In genomic region chr4:37687175-37687525, GRCh38 we compare ENCODE assay signal across 8 cellular contexts. TPM values are rescaled to one million over a fixed set of nuclear protein-coding genes. Genes with fewer than 3 reads are reported as not detected.
DNase-seq lines count a peak whose midpoint lies in the region; ATAC-seq, FAIRE-seq and TF ChIP-seq lines count a peak whose summit lies in the region.

No MANE protein-coding gene starts in this region.

- no peaks in the 10 kb centered on the region for H3K27me3 ChIP-seq in GM23248 (replicated peaks; ENCODE audit: insufficient read depth)
- no peaks in the 10 kb centered on the region for H3K27me3 ChIP-seq in endothelial cell of umbilical vein (ENCODE audit: control insufficient read depth in 2 of 2, insufficient read depth in 2 of 2, low read length in 2 of 2)
- no peaks in the 10 kb centered on the region for H3K27me3 ChIP-seq in psoas muscle (ENCODE audit: insufficient read depth in 3 of 3, low read length in 2 of 3)

- H3K9ac ChIP-seq in GM23248 (peak overlapping the region; percentile 80), endothelial cell of umbilical vein (replicated peaks; ENCODE audit: extremely low read depth, insufficient read depth, low read length) (peak overlapping the region; percentile 51)

- H3K4me1 ChIP-seq in GM23248 (ENCODE audit: insufficient read depth) (peaks cover 10% of the 10 kb centered on the region), endothelial cell of umbilical vein (ENCODE audit: control insufficient read depth, extremely low read depth, insufficient read depth, low read length) (peaks cover 24% of the 10 kb centered on the region), psoas muscle (peaks cover 29% of the 10 kb centered on the region)

- H3K4me3 ChIP-seq in GM23248 (peak overlapping the region; percentile 80), endothelial cell of umbilical vein (replicated peaks in 1 of 3; ENCODE audit: insufficient read depth in 1 of 3, low read depth in 1 of 3, low read length in 3 of 3) (peak overlapping the region in 2 of 3 experiments; percentile 57 to 59), psoas muscle (peak overlapping the region; percentile 98)

- DNase-seq in GM23248: no peak
- DNase-seq in OCI-M2 (lab: John Stamatoyannopoulos, UW; ENCODE audit: unreplicated experiment): peak; percentile 46
- DNase-seq in endothelial cell of umbilical vein (ENCODE audit: low read depth, low spot score): no peak
- no peak for DNase-seq in psoas muscle
- no peak for DNase-seq in NCI-H1092 treated with DMSO at 0.1 percent for 48 hours (lab: John Stamatoyannopoulos, UW)
- no peak for DNase-seq in glomerular visceral epithelial cell (ENCODE audit: extremely low spot score)
- no peak for DNase-seq in SIG-M5 (lab: John Stamatoyannopoulos, UW)
- DNase-seq in NCI-H1436 treated with DMSO at 0.1 percent for 48 hours (lab: John Stamatoyannopoulos, UW): no peak

- in situ Hi-C loops in GM23248 (cut with MboI): no loop called here

- peaks cover 2% of the 10 kb centered on the region for H3K9me1 ChIP-seq in endothelial cell of umbilical vein (replicated peaks; ENCODE audit: control insufficient read depth, extremely low read depth, insufficient read depth, low read length)

- H3K79me2 ChIP-seq in GM23248 (ENCODE audit: insufficient read depth) (peaks cover 29% of the 10 kb centered on the region), endothelial cell of umbilical vein (ENCODE audit: control insufficient read depth, insufficient read depth, low read length) (peaks cover 36% of the 10 kb centered on the region)

- H3K36me3 ChIP-seq in GM23248 (ENCODE audit: low read depth): no peaks in the 10 kb centered on the region
- H3K36me3 ChIP-seq in endothelial cell of umbilical vein (ENCODE audit: control insufficient read depth in 2 of 2, extremely low read depth in 1 of 2, insufficient read depth in 2 of 2, low read length in 2 of 2): no peaks in the 10 kb centered on the region
- H3K36me3 ChIP-seq in psoas muscle (ENCODE audit: insufficient read depth in 1 of 2, low read depth in 1 of 2): no peaks in the 10 kb centered on the region

- TF ChIP-seq POLR2A in endothelial cell of umbilical vein (IDR thresholded peaks at IDR 0.05; ENCODE audit: low read depth, low read length): no peak

- dilution Hi-C loops in endothelial cell of umbilical vein (cut with MboI; ENCODE audit: extremely low pct_ligation_motif_present, low sequenced_read_pairs): no loop called here

- BruUV-seq in endothelial cell of umbilical vein (replicated peaks; lab: Mats Ljungman, UMichigan): no TSS peak

- peak overlapping the region; percentile 70 for H3K27ac ChIP-seq in GM23248
- peak overlapping the region; percentile 46 for H3K27ac ChIP-seq in endothelial cell of umbilical vein (ENCODE audit: insufficient read depth, low read depth, low read length)
- H3K27ac ChIP-seq in psoas muscle: peak overlapping the region; percentile 99

- 52 to 57% methylated on average over 9 of the region's 9 CpGs for WGBS in GM23248 (ENCODE audit: low coverage in 1 of 2, low lambda C conversion rate in 2 of 2, missing lambda C conversion rate in 2 of 2), 2 experiments
- 39 to 44% (median 40%) methylated on average over 9 of the region's 9 CpGs for WGBS in psoas muscle, 3 donors

- no peaks in the 10 kb centered on the region for H3K9me3 ChIP-seq in GM23248 (ENCODE audit: low read depth)
- H3K9me3 ChIP-seq in endothelial cell of umbilical vein (replicated peaks; ENCODE audit: control insufficient read depth, insufficient read depth, low read length): no peaks in the 10 kb centered on the region
- H3K9me3 ChIP-seq in psoas muscle: no peaks in the 10 kb centered on the region

- ATAC-seq in psoas muscle: no peak

- H4K20me1 ChIP-seq in GM23248 (ENCODE audit: insufficient read depth) (no peaks in the 10 kb centered on the region), endothelial cell of umbilical vein (replicated peaks; ENCODE audit: control insufficient read depth, extremely low read depth, insufficient read depth, low read length) (peaks cover 3% of the 10 kb centered on the region)

- intact Hi-C loops in endothelial cell of umbilical vein (cut with micrococcal nuclease): loop anchor here (5.0 kb wide), 1 partner anchor 290 kb away; no protein-coding TSS in a partner anchor
- intact Hi-C loops in psoas muscle (cut with DNase I): loop anchor here (5.0 kb wide), 1 partner anchor 60 kb away; no protein-coding TSS in a partner anchor

- CTCF ChIA-PET in endothelial cell of umbilical vein (lab: Charles Lee): interaction anchor here (1.0 to 1.4 kb wide), 4 partner anchors 9 to 348 kb away, joined by 3 to 8 read pairs (median 6); no protein-coding TSS in a partner anchor

- FAIRE-seq in endothelial cell of umbilical vein (lab: Jason Lieb, UNC): no peak

- H3F3A ChIP-seq in GM23248 (ENCODE audit: insufficient read depth): peaks cover 19% of the 10 kb centered on the region

- H3K9me2 ChIP-seq in GM23248 (ENCODE audit: insufficient read depth): no peaks in the 10 kb centered on the region

- H3K4me2 ChIP-seq in GM23248 (ENCODE audit: unreplicated experiment) (peak overlapping the region; percentile 92), endothelial cell of umbilical vein (ENCODE audit: insufficient read depth, low read length) (peak overlapping the region; percentile 81)

- TF ChIP-seq CTCF in endothelial cell of umbilical vein (IDR thresholded peaks at IDR 0.05; ENCODE audit: extremely low read depth in 1 of 2, insufficient read depth in 1 of 2, low read depth in 1 of 2, low read length in 2 of 2) (no peak), psoas muscle (IDR thresholded peaks at IDR 0.05) (no peak)

- H2AFZ ChIP-seq in GM23248 (peak overlapping the region; percentile 86), endothelial cell of umbilical vein (ENCODE audit: low read depth, low read length) (peak overlapping the region; percentile 90)

- POLR2A ChIA-PET in endothelial cell of umbilical vein (lab: Charles Lee): interaction anchor here (1.1 to 1.4 kb wide), 2 partner anchors 21 to 83 kb away, joined by 7 to 19 read pairs; no protein-coding TSS in a partner anchor

TF ChIP-seq in endothelial cell of umbilical vein, 7 proteins besides CTCF, POLR2A, EP300 and RAD21:
- TF ChIP-seq FOS (IDR thresholded peaks at IDR 0.05; ENCODE audit: borderline replicate concordance, insufficient read depth, low read length) (no peak), MYC (IDR thresholded peaks at IDR 0.05; ENCODE audit: low read depth, low read length) (no peak), POLR2AphosphoS5 (IDR thresholded peaks at IDR 0.05; ENCODE audit: insufficient read depth, low read depth, low read length) (no peak), JUN (IDR thresholded peaks at IDR 0.05; ENCODE audit: borderline replicate concordance, insufficient read depth, insufficient read length, low read depth) (no peak), GATA2 (IDR thresholded peaks at IDR 0.05; ENCODE audit: insufficient read depth, insufficient read length, low read depth, low read length) (no peak), EZH2 (IDR thresholded peaks at IDR 0.05; ENCODE audit: borderline replicate concordance, low read depth, low read length, severe bottlenecking) (no peak)
- TF ChIP-seq, protein P1, sequence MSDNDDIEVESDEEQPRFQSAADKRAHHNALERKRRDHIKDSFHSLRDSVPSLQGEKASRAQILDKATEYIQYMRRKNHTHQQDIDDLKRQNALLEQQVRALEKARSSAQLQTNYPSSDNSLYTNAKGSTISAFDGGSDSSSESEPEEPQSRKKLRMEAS (IDR thresholded peaks at IDR 0.05; ENCODE audit: insufficient read depth, insufficient read length): no peak

RNA-seq across cellular contexts. Expression of gene RELL1, which starts 1.0 kb away (rescaled TPM):
- total RNA-seq in GM23248 (2014; rRNA removed; shearing (Covaris generic)): 39.2 and 42.5 TPM in 2 replicates
- polyA plus RNA-seq in GM23248 (2016; fragmentation: Nextera tagmentation; extraction: Ambion mirVana) (7.7 TPM in 2 replicates), endothelial cell of umbilical vein (17.0 and 20.8 TPM in 2 replicates), psoas muscle (1 to 10 TPM; 2.3 to 3.4 (median 2.9) TPM)
- total RNA-seq in endothelial cell of umbilical vein (87.1 and 91.7 TPM in 2 replicates), psoas muscle (10 to 100 TPM; 21.0 to 35.7 (median 25.1) TPM)
- polyA plus RNA-seq in endothelial cell of umbilical vein (2011; cell fraction: cytosol; rRNA removed): 24.3 and 27.8 TPM in 2 replicates
- polyA plus RNA-seq in endothelial cell of umbilical vein (2011; cell fraction: nucleus; rRNA removed): 22.5 and 24.3 TPM in 2 replicates
- 15.7 and 19.4 TPM in 2 replicates for polyA plus RNA-seq in endothelial cell of umbilical vein (2012)
- polyA minus RNA-seq in endothelial cell of umbilical vein: 99.1 and 110 TPM in 2 replicates
- 4.8 TPM for polyA minus RNA-seq in endothelial cell of umbilical vein (2011; cell fraction: cytosol; rRNA and poly(A)+ RNA removed)
- polyA minus RNA-seq in endothelial cell of umbilical vein (2011; cell fraction: nucleus; rRNA and poly(A)+ RNA removed): 30.8 and 45.3 TPM in 2 replicates

Comparison
In these comparisons a context has a peak if more than half of its experiments do, and no peak if none do; other contexts are left out.
1. H3K27ac ChIP-seq: peak in every context shown above with its lines; median percentile 99 in psoas muscle; 70 in GM23248; 46 in endothelial cell of umbilical vein.